Comparison of ENCODE assay signal across 8 cellular contexts in the genomic region with DNA sequence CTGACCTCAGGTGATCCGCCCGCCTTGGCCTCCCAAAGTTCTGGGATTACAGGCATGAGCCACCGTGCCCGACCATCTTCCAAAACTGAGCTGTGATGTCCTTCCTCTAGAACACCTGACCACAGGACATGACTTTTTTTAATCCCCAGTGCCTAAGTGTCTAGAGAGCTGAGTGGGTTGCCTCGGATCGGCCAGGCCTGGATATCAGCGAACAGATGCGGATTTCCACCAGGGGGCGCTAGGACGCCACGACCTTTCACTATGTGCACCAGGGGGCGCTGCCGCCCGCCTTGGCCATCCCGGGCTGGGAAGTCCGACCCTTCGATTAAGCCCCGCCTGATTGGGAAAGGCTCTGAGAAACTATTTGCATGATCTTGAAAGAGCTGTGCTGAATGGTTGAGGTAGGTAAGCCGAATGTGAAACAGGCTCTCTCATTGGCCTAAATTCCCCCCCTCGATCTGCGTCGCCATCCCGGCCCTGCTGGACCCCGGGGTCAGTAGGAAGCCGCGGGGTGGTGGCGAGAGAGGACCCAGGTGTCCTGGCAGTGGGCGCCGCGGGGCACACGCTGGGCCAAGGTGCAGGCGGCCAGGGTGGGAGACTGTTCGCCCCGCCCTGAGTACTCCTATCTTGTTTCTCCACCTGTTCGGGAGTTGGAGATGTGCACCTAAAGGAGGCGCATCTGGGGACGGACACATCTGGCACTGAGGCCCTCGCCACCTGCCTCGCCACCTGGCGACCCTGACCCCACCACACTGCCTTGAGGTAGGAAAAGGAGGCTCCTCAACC. TPM values are rescaled to one million over a fixed set of nuclear protein-coding genes. Genes with fewer than 3 reads are reported as not detected.
DNase-seq lines count a peak whose midpoint lies in the region; ATAC-seq and TF ChIP-seq lines count a peak whose summit lies in the region.

A gene with protein sequence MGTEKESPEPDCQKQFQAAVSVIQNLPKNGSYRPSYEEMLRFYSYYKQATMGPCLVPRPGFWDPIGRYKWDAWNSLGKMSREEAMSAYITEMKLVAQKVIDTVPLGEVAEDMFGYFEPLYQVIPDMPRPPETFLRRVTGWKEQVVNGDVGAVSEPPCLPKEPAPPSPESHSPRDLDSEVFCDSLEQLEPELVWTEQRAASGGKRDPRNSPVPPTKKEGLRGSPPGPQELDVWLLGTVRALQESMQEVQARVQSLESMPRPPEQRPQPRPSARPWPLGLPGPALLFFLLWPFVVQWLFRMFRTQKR (plus strand): TSS at position 496 of the 786 bp plus-strand sequence. CDS start 458 bp downstream, outside the sequence.

- 0% methylated on average over 16 of the region's 40 CpGs for WGBS in right lobe of liver (ENCODE audit: insufficient coverage, low coverage, low lambda C conversion rate, missing lambda C conversion rate)

- H3K36me3 ChIP-seq in right lobe of liver = peaks cover 0 to 7% (median 0%) of the 10 kb centered on the region in 4 donors

- peak; percentile 93 for TF ChIP-seq POLR2A in right lobe of liver (IDR thresholded peaks at IDR 0.05)

- TF ChIP-seq CTCF in CD4-positive, alpha-beta T cell (IDR thresholded peaks at IDR 0.05) = peak; percentile 100
- TF ChIP-seq CTCF in dorsolateral prefrontal cortex (IDR thresholded peaks at IDR 0.05 in 54 of 56, conservative IDR thresholded peaks at IDR 0.05 in 2 of 56; ENCODE audit: low read depth in 1 of 56, partially characterized antibody in 56 of 56) (peak; percentile 99 to 100 (median 100)), right lobe of liver (IDR thresholded peaks at IDR 0.05) (peak; percentile 100)

- CTCF ChIA-PET in CD4-positive, alpha-beta T cell (lab: Charles Lee) = interaction anchor here (0.6 to 3.8 kb wide), 49 partner anchors 9 to 274 kb away, joined by 3 to 168 read pairs (median 5); a partner anchor contains a TSS

- no peaks in the 10 kb centered on the region for H3K9me3 Mint-ChIP-seq in CD4-positive, alpha-beta T cell

- peak within 1 kb of the TSS; percentile 85 for H3K27ac Mint-ChIP-seq in CD4-positive, alpha-beta T cell

- no peaks in the 10 kb centered on the region for H3K27me3 ChIP-seq in CD4-positive, alpha-beta T cell (ENCODE audit: control insufficient read depth, insufficient read depth, low read length)
- H3K27me3 ChIP-seq in dorsolateral prefrontal cortex (no peaks in the 10 kb centered on the region), right lobe of liver (no peaks in the 10 kb centered on the region)

- H3K27ac ChIP-seq in CD4-positive, alpha-beta T cell (ENCODE audit: low read depth, low read length) = peak within 1 kb of the TSS; percentile 58
- peak within 1 kb of the TSS in 57 of 59 donors; percentile 7 to 92 (median 77) for H3K27ac ChIP-seq in dorsolateral prefrontal cortex
- peak within 1 kb of the TSS; percentile 85 to 98 (median 89) for H3K27ac ChIP-seq in right lobe of liver

- intact Hi-C loops in CD4-positive, alpha-beta T cell (cut with DNase I, micrococcal nuclease) = loop anchor here (1.0 to 2.0 kb wide), 6 partner anchors 13 to 250 kb away; a partner anchor contains a TSS
- intact Hi-C loops in dorsolateral prefrontal cortex (cut with DNase I) = loop anchor here (1.0 to 10.0 kb wide), 3 partner anchors 63 to 361 kb away; no protein-coding TSS in a partner anchor
- intact Hi-C loops in right lobe of liver (cut with DNase I) = loop anchor here in 1 of 2 donors (5.0 kb wide), 1 partner anchor 62 kb away; no protein-coding TSS in a partner anchor

- H3K4me3 ChIP-seq in dorsolateral prefrontal cortex (peak within 1 kb of the TSS; percentile 52 to 87 (median 73)), right lobe of liver (peak within 1 kb of the TSS; percentile 72 to 92 (median 79))

- peaks cover 6% of the 10 kb centered on the region for H3K36me3 Mint-ChIP-seq in CD4-positive, alpha-beta T cell (ENCODE audit: low read depth)

- DNase-seq in CD4-positive, alpha-beta T cell = peak; percentile 94 to 99 (median 97)
- DNase-seq in NCI-H774 (lab: John Stamatoyannopoulos, UW) (peak; percentile 98), dorsolateral prefrontal cortex (peak; percentile 90 to 98 (median 94)), right lobe of liver (peak; percentile 94 to 97 (median 94))
- DNase-seq in activated CD4-positive, alpha-beta T cell treated with anti-CD3 and anti-CD28 coated beads, Interleukin-2, amount 50 U/mL, for 48 hours = peak; percentile 97 to 98
- peak; percentile 94 to 95 for DNase-seq in stimulated activated CD4-positive, alpha-beta T cell treated with anti-CD3 and anti-CD28 coated beads, Interleukin-4, amount 100 ng/mL, for 4 hours

- peaks cover 26% of the 10 kb centered on the region for H3K4me1 Mint-ChIP-seq in CD4-positive, alpha-beta T cell (ENCODE audit: low read depth)

- H3K27me3 Mint-ChIP-seq in CD4-positive, alpha-beta T cell = no peaks in the 10 kb centered on the region

- H3K4me3 Mint-ChIP-seq in CD4-positive, alpha-beta T cell = peak within 1 kb of the TSS; percentile 94

- POLR2A ChIA-PET in CD4-positive, alpha-beta T cell (lab: Charles Lee) = interaction anchor here (0.6 to 7.7 kb wide), 16 partner anchors 10 to 215 kb away, joined by 3 to 192 read pairs (median 5); a partner anchor contains a TSS

- H3K4me1 ChIP-seq in right lobe of liver = peaks cover 0 to 36% (median 6%) of the 10 kb centered on the region in 4 donors

- ATAC-seq in CD4-positive, alpha-beta T cell (ENCODE audit: poor library complexity) = peak; percentile 88
- ATAC-seq in GM19395 (IDR thresholded peaks at IDR 0.05; ENCODE audit: unreplicated experiment) (peak; percentile 76), HG03571 (IDR thresholded peaks at IDR 0.05; ENCODE audit: unreplicated experiment) (peak; percentile 71), right lobe of liver (peak; percentile 72 to 81 (median 75))

- no peaks in the 10 kb centered on the region for H3K9me3 ChIP-seq in CD4-positive, alpha-beta T cell (ENCODE audit: control insufficient read depth, low read length)
- H3K9me3 ChIP-seq in right lobe of liver = no peaks in the 10 kb centered on the region

RNA-seq across cellular contexts. Expression of the gene that starts here (rescaled TPM):
- total RNA-seq in CD4-positive, alpha-beta T cell = 10 to 100 TPM; 24.8 to 26.3 TPM
- total RNA-seq in dorsolateral prefrontal cortex (10 to 100 TPM; 15.7 to 37.1 (median 23.9) TPM), right lobe of liver (10 to 100 TPM; 24.0 to 78.9 (median 56.9) TPM)

Comparison
In these comparisons a context has a peak if more than half of its experiments do, and no peak if none do; other contexts are left out.
1. Peak in every context shown above with its lines: DNase-seq, ATAC-seq, H3K4me3 ChIP-seq and H3K27ac ChIP-seq.